16 cellular contexts compared by ENCODE assay signal in the genomic region with DNA sequence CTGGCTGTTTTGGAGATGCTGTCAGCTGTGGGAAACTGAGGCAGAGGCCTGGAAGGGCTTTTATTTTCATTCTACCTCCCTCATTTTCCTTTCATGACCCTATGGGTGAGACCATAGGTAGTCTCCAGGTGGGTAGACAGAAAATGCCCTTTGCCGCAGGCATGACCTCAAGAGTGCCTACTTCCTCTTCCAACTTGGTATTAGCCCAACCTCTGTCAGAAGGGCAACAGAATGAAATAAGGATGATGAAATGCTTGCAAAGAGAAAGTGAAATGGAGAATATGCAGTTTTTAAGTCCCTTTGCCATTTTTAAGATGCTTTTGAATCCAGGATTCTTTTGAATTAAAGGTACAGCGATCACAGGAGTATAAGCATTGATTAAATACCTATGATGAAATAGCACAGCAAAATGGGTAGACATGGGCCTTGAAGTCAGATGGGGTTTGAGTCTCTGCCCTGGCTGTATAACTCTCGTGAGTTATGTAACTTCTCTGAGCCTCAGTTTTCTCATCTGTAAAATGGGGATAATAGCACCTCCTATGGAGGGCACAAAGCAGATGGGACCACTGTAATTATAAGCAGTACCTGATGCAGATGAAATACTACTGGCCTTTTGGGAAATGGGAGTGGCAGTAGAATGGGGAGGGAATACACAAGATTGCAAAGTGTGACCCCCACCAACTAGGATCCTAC. TPM values are rescaled to one million over a fixed set of nuclear protein-coding genes. Genes with fewer than 3 reads are reported as not detected.
A peak's percentile ranks its signal among the peaks of the same experiment; 100 is the strongest.
DNase-seq lines count a peak whose midpoint lies in the region; ATAC-seq and TF ChIP-seq lines count a peak whose summit lies in the region.
"Had no signal": no experiment of that assay in that cellular context is flagged by ENCODE, and none has a peak within 500 bp of the region (broad histone marks: within the 10 kb centered on the region; RNA-seq: fewer than 3 reads in every experiment).

No MANE protein-coding gene starts in this region.

- peaks cover 58% of the 10 kb centered on the region for H3K36me3 Mint-ChIP-seq in activated CD4-positive, alpha-beta T cell treated with anti-CD3 and anti-CD28 coated beads, Interleukin-2, amount 10 ng/mL, durations not matched to agents 24 days and 14 days (ENCODE audit: low read depth)
- peaks cover 23% of the 10 kb centered on the region for H3K36me3 Mint-ChIP-seq in stimulated activated memory B cell treated with anti-CD40 and anti-IgM and Interleukin-4, amounts not matched to agents 10 μg/mL and 1 μg/mL and 100 μg/mL, for 72 hours

- H3K4me1 ChIP-seq in Karpas-422 (ENCODE audit: low read length) (peaks cover 27% of the 10 kb centered on the region), esophagus squamous epithelium (peaks cover 10 to 35% (median 15%) of the 10 kb centered on the region in 3 donors)

- TF ChIP-seq CTCF in SU-DHL-6 (IDR thresholded peaks at IDR 0.05; ENCODE audit: insufficient read depth, low read length, poor library complexity, severe bottlenecking) (no peak), esophagus squamous epithelium (IDR thresholded peaks at IDR 0.05) (no peak)

- H3K9me3 ChIP-seq in Karpas-422 (ENCODE audit: low read length) (no peaks in the 10 kb centered on the region), SU-DHL-6 (ENCODE audit: insufficient read depth, low read length) (no peaks in the 10 kb centered on the region), esophagus squamous epithelium (no peaks in the 10 kb centered on the region)
- H3K9me3 ChIP-seq: Caco-2, thoracic aorta had no signal

- H4K20me1 ChIP-seq in Karpas-422 (ENCODE audit: insufficient read depth, low read depth, low read length) (peaks cover 26% of the 10 kb centered on the region; the same call in 1 of the 2 replicates), SU-DHL-6 (ENCODE audit: low read depth, low read length) (no peaks in the 10 kb centered on the region)

- H3K27me3 Mint-ChIP-seq in activated CD4-positive, alpha-beta T cell treated with anti-CD3 and anti-CD28 coated beads, Interleukin-2, amount 10 ng/mL, durations not matched to agents 24 days and 14 days = no peaks in the 10 kb centered on the region
- H3K27me3 Mint-ChIP-seq in stimulated activated memory B cell treated with anti-CD40 and anti-IgM and Interleukin-4, amounts not matched to agents 10 μg/mL and 1 μg/mL and 100 μg/mL, for 72 hours = no peaks in the 10 kb centered on the region

- 85% methylated on average over 3 of the region's 3 CpGs for WGBS in esophagus squamous epithelium, 2 donors

- H3K36me3 ChIP-seq in Karpas-422 (ENCODE audit: insufficient read depth, low read length) (peaks cover 9% of the 10 kb centered on the region; the same call in 1 of the 2 replicates), SU-DHL-6 (ENCODE audit: low read length) (no peaks in the 10 kb centered on the region), esophagus squamous epithelium (no peaks in the 10 kb centered on the region)
- H3K36me3 ChIP-seq: thoracic aorta had no signal

- H3K9me2 ChIP-seq in Karpas-422 (replicated peaks; ENCODE audit: insufficient read depth, low read length) = no peaks in the 10 kb centered on the region
- H3K9me2 ChIP-seq in SU-DHL-6 (replicated peaks; ENCODE audit: insufficient read depth, low read length) = no peaks in the 10 kb centered on the region

- H3K4me2 ChIP-seq in Karpas-422 (ENCODE audit: low read depth, low read length, poor library complexity, severe bottlenecking) (no peak overlapping the region), SU-DHL-6 (ENCODE audit: low read depth, low read length, poor library complexity, severe bottlenecking) (peak overlapping the region; percentile 2)

- no peak for TF ChIP-seq POLR2A in esophagus squamous epithelium (IDR thresholded peaks at IDR 0.05)

- no peak overlapping the region for H3K27ac ChIP-seq in Karpas-422 (ENCODE audit: low read length)
- H3K27ac ChIP-seq in SU-DHL-6 (ENCODE audit: low read depth, low read length) = peak overlapping the region; percentile 14; the same call in 1 of the 2 replicates
- H3K27ac ChIP-seq in esophagus squamous epithelium = no peak overlapping the region
- H3K27ac ChIP-seq: thoracic aorta had no signal

- peak; percentile 65 for ATAC-seq in stimulated activated memory B cell treated with anti-CD40 and anti-IgM and Interleukin-4, amounts not matched to agents 10 μg/mL and 1 μg/mL and 100 μg/mL, for 72 hours
- ATAC-seq: left lobe of liver had no signal

- no peak for DNase-seq in activated CD4-positive, alpha-beta T cell treated with anti-CD3 and anti-CD28 coated beads, Interleukin-2, amount 10 ng/mL, durations not matched to agents 24 days and 14 days
- DNase-seq in activated CD4-positive, alpha-beta T cell treated with anti-CD3 and anti-CD28 coated beads, Interleukin-2, amount 50 U/mL, for 1 hour = no peak
- peak; percentile 46 for DNase-seq in Karpas-422
- no peak for DNase-seq in esophagus squamous epithelium (lab: John Stamatoyannopoulos, UW)
- DNase-seq in NCI-H446 (lab: John Stamatoyannopoulos, UW) = no peak
- DNase-seq in stimulated activated CD4-positive, alpha-beta T cell treated with anti-CD3 and anti-CD28 coated beads, Interleukin-2, amount 100 ng/mL, for 24 hours = no peak
- DNase-seq: activated CD8-positive, alpha-beta memory T cell treated with anti-CD3 and anti-CD28 coated beads, Interleukin-2, amount 50 U/mL, for 4 hours; Caco-2; erythroblast; GOT3; NCI-H345 had no signal

- H3K9me3 Mint-ChIP-seq in activated CD4-positive, alpha-beta T cell treated with anti-CD3 and anti-CD28 coated beads, Interleukin-2, amount 10 ng/mL, durations not matched to agents 24 days and 14 days = no peaks in the 10 kb centered on the region
- no peaks in the 10 kb centered on the region for H3K9me3 Mint-ChIP-seq in stimulated activated memory B cell treated with anti-CD40 and anti-IgM and Interleukin-4, amounts not matched to agents 10 μg/mL and 1 μg/mL and 100 μg/mL, for 72 hours
- H3K9me3 Mint-ChIP-seq: nephron had no signal

- H3K4me1 Mint-ChIP-seq in activated CD4-positive, alpha-beta T cell treated with anti-CD3 and anti-CD28 coated beads, Interleukin-2, amount 10 ng/mL, durations not matched to agents 24 days and 14 days = peaks cover 79% of the 10 kb centered on the region
- H3K4me1 Mint-ChIP-seq in stimulated activated memory B cell treated with anti-CD40 and anti-IgM and Interleukin-4, amounts not matched to agents 10 μg/mL and 1 μg/mL and 100 μg/mL, for 72 hours = peaks cover 73% of the 10 kb centered on the region

- H3K79me2 ChIP-seq in Karpas-422 (ENCODE audit: low read length) (peaks cover 83% of the 10 kb centered on the region), SU-DHL-6 (ENCODE audit: insufficient read depth, low read length) (no peaks in the 10 kb centered on the region)

- peak overlapping the region; percentile 47 for H3K4me3 Mint-ChIP-seq in activated CD4-positive, alpha-beta T cell treated with anti-CD3 and anti-CD28 coated beads, Interleukin-2, amount 10 ng/mL, durations not matched to agents 24 days and 14 days
- no peak overlapping the region for H3K4me3 Mint-ChIP-seq in stimulated activated memory B cell treated with anti-CD40 and anti-IgM and Interleukin-4, amounts not matched to agents 10 μg/mL and 1 μg/mL and 100 μg/mL, for 72 hours
- H3K4me3 Mint-ChIP-seq: nephron had no signal

- H3K27me3 ChIP-seq in Karpas-422 (ENCODE audit: low read length) (no peaks in the 10 kb centered on the region), SU-DHL-6 (ENCODE audit: low read length) (no peaks in the 10 kb centered on the region), esophagus squamous epithelium (peaks cover 0 to 35% (median 0%) of the 10 kb centered on the region in 4 donors)

- peak overlapping the region; percentile 41 for H3K27ac Mint-ChIP-seq in activated CD4-positive, alpha-beta T cell treated with anti-CD3 and anti-CD28 coated beads, Interleukin-2, amount 10 ng/mL, durations not matched to agents 24 days and 14 days
- H3K27ac Mint-ChIP-seq in stimulated activated memory B cell treated with anti-CD40 and anti-IgM and Interleukin-4, amounts not matched to agents 10 μg/mL and 1 μg/mL and 100 μg/mL, for 72 hours = peak overlapping the region; percentile 60
- H3K27ac Mint-ChIP-seq: nephron had no signal

- no peak overlapping the region for H3K9ac ChIP-seq in Karpas-422 (ENCODE audit: low read length)
- no peak overlapping the region for H3K9ac ChIP-seq in SU-DHL-6 (ENCODE audit: low read length)

- intact Hi-C loops in activated CD4-positive, alpha-beta T cell treated with anti-CD3 and anti-CD28 coated beads, Interleukin-2, amount 10 ng/mL, durations not matched to agents 24 days and 14 days (cut with micrococcal nuclease) = no loop called here
- intact Hi-C loops in esophagus squamous epithelium (cut with DNase I) = no loop called here

- H3F3A ChIP-seq in SU-DHL-6 (ENCODE audit: insufficient read depth) = peaks cover 14% of the 10 kb centered on the region

- H2AFZ ChIP-seq in Karpas-422 (ENCODE audit: low read length) = no peak overlapping the region
- H2AFZ ChIP-seq in SU-DHL-6 (ENCODE audit: low read depth, low read length, severe bottlenecking) = no peak overlapping the region

- H3K4me3 ChIP-seq in Karpas-422 (ENCODE audit: low read length) = no peak overlapping the region
- H3K4me3 ChIP-seq in SU-DHL-6 (ENCODE audit: insufficient read depth, low read length, poor library complexity, severe bottlenecking) = no peak overlapping the region
- H3K4me3 ChIP-seq in esophagus squamous epithelium = no peak overlapping the region
- H3K4me3 ChIP-seq: thoracic aorta had no signal

RNA-seq across cellular contexts. Expression of gene ASPHD2, which starts 3.7 kb away (rescaled TPM):
- total RNA-seq in activated CD4-positive, alpha-beta T cell treated with anti-CD3 and anti-CD28 coated beads, Interleukin-2, amount 10 ng/mL, durations not matched to agents 24 days and 14 days = 19.4 and 20.7 TPM in 2 replicates
- 30.7 and 33.3 TPM in 2 replicates for total RNA-seq in Karpas-422 (2014; rRNA removed; shearing (Covaris generic); ENCODE audit: low replicate concordance)
- total RNA-seq in esophagus squamous epithelium = 1 to 10 TPM; 1.3 to 2.1 (median 2.0) TPM
- total RNA-seq: Caco-2 had no signal

RNA-seq across cellular contexts. Expression of gene HPS4, which starts 50.8 kb away (rescaled TPM):
- total RNA-seq in activated CD4-positive, alpha-beta T cell treated with anti-CD3 and anti-CD28 coated beads, Interleukin-2, amount 10 ng/mL, durations not matched to agents 24 days and 14 days = 47.0 and 51.2 TPM in 2 replicates
- 42.1 and 46.1 TPM in 2 replicates for total RNA-seq in Karpas-422 (2014; rRNA removed; shearing (Covaris generic); ENCODE audit: low replicate concordance)
- total RNA-seq in esophagus squamous epithelium = 10 to 100 TPM; 21.9 to 28.5 (median 24.5) TPM

RNA-seq across cellular contexts. Expression of gene SRRD, which starts 50.9 kb away (rescaled TPM):
- total RNA-seq in activated CD4-positive, alpha-beta T cell treated with anti-CD3 and anti-CD28 coated beads, Interleukin-2, amount 10 ng/mL, durations not matched to agents 24 days and 14 days = 28.1 and 32.4 TPM in 2 replicates
- 13.8 and 43.5 TPM in 2 replicates for total RNA-seq in Karpas-422 (2014; rRNA removed; shearing (Covaris generic); ENCODE audit: low replicate concordance)
- 10 to 100 TPM; 11.4 to 27.3 (median 13.6) TPM for total RNA-seq in esophagus squamous epithelium
